ENCODE assay signal across 8 cellular contexts in genomic region chr10:90148121-90148855, GRCh38.
A peak's percentile ranks its signal among the peaks of the same experiment; 100 is the strongest.
DNase-seq lines count a peak whose midpoint lies in the region; ATAC-seq and TF ChIP-seq lines count a peak whose summit lies in the region.

No MANE protein-coding gene starts in this region.

- H3K4me1 ChIP-seq in H9 (ENCODE audit: insufficient read depth, low read length) (no peaks in the 10 kb centered on the region), Panc1 (ENCODE audit: control insufficient read depth, insufficient read depth, low read length) (no peaks in the 10 kb centered on the region)

- ATAC-seq in Panc1, result peak; percentile 65; the same call in 1 of the 2 replicates
- ATAC-seq in GM19455 (IDR thresholded peaks at IDR 0.05; ENCODE audit: unreplicated experiment), result no peak
- ATAC-seq in GM21447 (IDR thresholded peaks at IDR 0.05; ENCODE audit: unreplicated experiment), result no peak
- no peak for ATAC-seq in HG03097 (IDR thresholded peaks at IDR 0.05; ENCODE audit: low FRiP score, unreplicated experiment)

- H3K36me3 Mint-ChIP-seq in H9 (ENCODE audit: insufficient read depth in 1 of 3, low read depth in 3 of 3) (no peaks in the 10 kb centered on the region; a peak in 2 of 7 replicates), glutamatergic neuron (ENCODE audit: unreplicated experiment) (no peaks in the 10 kb centered on the region)

- H4K8ac ChIP-seq in H9 (replicated peaks; ENCODE audit: insufficient read length, low read depth, low read length), result no peak overlapping the region

- no peak overlapping the region for H2BK5ac ChIP-seq in H9 (ENCODE audit: insufficient read length, low read length)

- in situ Hi-C loops in Panc1 (cut with HindIII; ENCODE audit: low pct_unique_long_range_greater_than_20kb, low sequenced_read_pairs), result no loop called here

- CTCF ChIA-PET in AG04449 (lab: Yijun Ruan, JAX) (interaction anchor here (1.1 kb wide), 1 partner anchor 445 kb away, joined by 3 read pairs; no protein-coding TSS in a partner anchor), Panc1 (lab: Charles Lee) (interaction anchor here (0.6 to 1.1 kb wide), 2 partner anchors 60 to 444 kb away, joined by 3 read pairs; no protein-coding TSS in a partner anchor)

- H3K18ac ChIP-seq in H9 (ENCODE audit: insufficient read length, low read depth, low read length), result no peak overlapping the region

- H3K4me1 Mint-ChIP-seq in H9 (peaks cover 4 to 10% of the 10 kb centered on the region in 2 experiments; a peak in 3 of 4 replicates), glutamatergic neuron (ENCODE audit: low read depth, unreplicated experiment) (no peaks in the 10 kb centered on the region)

- H3K79me1 ChIP-seq in H9 (ENCODE audit: insufficient read depth, low read depth, low read length, poor library complexity, severe bottlenecking), result no peaks in the 10 kb centered on the region

- H3K27ac ChIP-seq in H9 (ENCODE audit: insufficient read length, low read depth, low read length), result no peak overlapping the region
- H3K27ac ChIP-seq in Panc1 (ENCODE audit: low read length), result no peak overlapping the region

- H3K36me3 ChIP-seq in Panc1 (ENCODE audit: control insufficient read depth, insufficient read depth, low read length), result no peaks in the 10 kb centered on the region

- H3K27me3 Mint-ChIP-seq in H9 (ENCODE audit: low read depth) (no peaks in the 10 kb centered on the region), glutamatergic neuron (ENCODE audit: unreplicated experiment) (no peaks in the 10 kb centered on the region)

- H2BK20ac ChIP-seq in H9 (ENCODE audit: low read depth, low read length, poor library complexity, severe bottlenecking), result no peak overlapping the region

- H3K9me3 ChIP-seq in H9 (ENCODE audit: control insufficient read depth, low read depth, low read length) (no peaks in the 10 kb centered on the region), Panc1 (ENCODE audit: control insufficient read depth, insufficient read depth, low read depth, low read length) (no peaks in the 10 kb centered on the region; the same call in 1 of the 2 replicates)

- no peak overlapping the region for H3K23ac ChIP-seq in H9 (ENCODE audit: insufficient read length, low read depth, low read length)

- H3K9me3 Mint-ChIP-seq in H9 (no peaks in the 10 kb centered on the region; a peak in 1 of 5 replicates), glutamatergic neuron (ENCODE audit: unreplicated experiment) (no peaks in the 10 kb centered on the region)

- no TSS peak for BruUV-seq in Panc1 (replicated peaks; lab: Mats Ljungman, UMichigan)

- H3K27me3 ChIP-seq in H9 (ENCODE audit: insufficient read depth, low read length) (no peaks in the 10 kb centered on the region), Panc1 (ENCODE audit: control insufficient read depth, insufficient read depth, low read length) (no peaks in the 10 kb centered on the region)

- H3K4me2 ChIP-seq in H9 (ENCODE audit: insufficient read depth, insufficient read length, low read length), result no peak overlapping the region

- H3K4me3 Mint-ChIP-seq in H9, result no peak overlapping the region
- no peak overlapping the region for H3K4me3 Mint-ChIP-seq in glutamatergic neuron (ENCODE audit: unreplicated experiment)

- H2BK15ac ChIP-seq in H9 (ENCODE audit: low read depth, low read length), result no peak overlapping the region

- no peak overlapping the region for H3K56ac ChIP-seq in H9 (ENCODE audit: insufficient read length, low read depth, low read length)

- H3K23me2 ChIP-seq in H9 (ENCODE audit: insufficient read length, low read depth, low read length, poor library complexity, severe bottlenecking), result no peaks in the 10 kb centered on the region

- WGBS in H9 (ENCODE audit: extremely low coverage, insufficient read length, low lambda C conversion rate), result no CpG with 5 or more reads among the region's 6 CpGs

- no peak overlapping the region for H3T11ph ChIP-seq in H9 (ENCODE audit: low read length)

- intact Hi-C loops in Panc1 (cut with micrococcal nuclease; ENCODE audit: unreplicated experiment), result no loop called here

- H3K4me3 ChIP-seq in AG04449 (ENCODE audit: low read depth, low read length) (no peak overlapping the region), Panc1 (ENCODE audit: low read depth in 2 of 2, low read length in 2 of 2) (no peak overlapping the region)

- H3K9ac ChIP-seq in H9 (ENCODE audit: extremely low read depth, insufficient read length, low read length), result no peak overlapping the region

- no peak overlapping the region for H3K4ac ChIP-seq in H9 (ENCODE audit: low read depth, low read length)

- DNase-seq in AG04449 (ENCODE audit: low read depth, low spot score) (no peak), H9 (no peak), Panc1 (ENCODE audit: low read depth, low spot score) (no peak), glutamatergic neuron (no peak), HPDE6-E6E7 (ENCODE audit: extremely low spot score) (no peak)

- no peak overlapping the region for H2AK5ac ChIP-seq in H9 (ENCODE audit: insufficient read length, low read length)

- H3K27ac Mint-ChIP-seq in H9 (no peak overlapping the region), glutamatergic neuron (ENCODE audit: unreplicated experiment) (no peak overlapping the region)

- TF ChIP-seq CTCF in AG04449 (IDR thresholded peaks at IDR 0.05; ENCODE audit: insufficient read depth, low read length, missing control alignments) (peak; percentile 37), H9 (conservative IDR thresholded peaks at IDR 0.05) (peak; percentile 76), Panc1 (IDR thresholded peaks at IDR 0.05) (peak; percentile 71; the same call in 1 of the 2 replicates), glutamatergic neuron (IDR thresholded peaks at IDR 0.05; ENCODE audit: partially characterized antibody, unreplicated experiment) (peak; percentile 50)

- POLR2A ChIA-PET in AG04449 (lab: Yijun Ruan, JAX), result no interaction called here
- POLR2A ChIA-PET in Panc1 (lab: Charles Lee), result no interaction called here

- no peak overlapping the region for H2BK120ac ChIP-seq in H9 (ENCODE audit: low read depth, low read length, poor library complexity, severe bottlenecking)

- no peak overlapping the region for H2BK12ac ChIP-seq in H9 (ENCODE audit: insufficient read length, low read depth, low read length)

- H3K79me2 ChIP-seq in H9 (ENCODE audit: insufficient read depth, low read length), result no peaks in the 10 kb centered on the region

- H4K91ac ChIP-seq in H9 (ENCODE audit: insufficient read length, low read depth, low read length), result no peak overlapping the region

- H4K20me1 ChIP-seq in H9 (ENCODE audit: control insufficient read depth, insufficient read depth, insufficient read length), result no peaks in the 10 kb centered on the region

- H2AFZ ChIP-seq in H9 (ENCODE audit: low read length), result no peak overlapping the region

- no peak overlapping the region for H4K5ac ChIP-seq in H9 (ENCODE audit: insufficient read length, low read depth, low read length)

- H3K14ac ChIP-seq in H9 (ENCODE audit: insufficient read depth, low read length), result no peak overlapping the region
